ENCODE assay signal across 9 cellular contexts in genomic region chr2:10912076-10912731, GRCh38. TPM values are rescaled to one million over a fixed set of nuclear protein-coding genes. Genes with fewer than 3 reads are reported as not detected.
A peak's percentile ranks its signal among the peaks of the same experiment; 100 is the strongest.
DNase-seq lines count a peak whose midpoint lies in the region; ATAC-seq and TF ChIP-seq lines count a peak whose summit lies in the region.
"Had no signal": no experiment of that assay in that cellular context is flagged by ENCODE, and none has a peak within 500 bp of the region (broad histone marks: within the 10 kb centered on the region; RNA-seq: fewer than 3 reads in every experiment).

No MANE protein-coding gene starts in this region.

- ATAC-seq in RWPE2 (ENCODE audit: low read depth) (no peak), foreskin keratinocyte (peak; percentile 3), HG03520 (IDR thresholded peaks at IDR 0.05; ENCODE audit: unreplicated experiment) (no peak)
- ATAC-seq in CD8-positive, alpha-beta T cell = no peak

- H3K4me1 Mint-ChIP-seq in osteocyte (ENCODE audit: unreplicated experiment) = peaks cover 3% of the 10 kb centered on the region
- peaks cover 8% of the 10 kb centered on the region for H3K4me1 Mint-ChIP-seq in CD8-positive, alpha-beta T cell (ENCODE audit: low read depth)

- DNase-seq in RWPE2 (ENCODE audit: low spot score) (no peak), foreskin keratinocyte (no peak), osteocyte (ENCODE audit: extremely low spot score, unreplicated experiment) (no peak), ecto neural progenitor cell (ENCODE audit: low spot score) (no peak), NOMO-1 treated with DMSO at 0.1 percent for 48 hours (lab: John Stamatoyannopoulos, UW; ENCODE audit: unreplicated experiment) (no peak)
- no peak for DNase-seq in CD8-positive, alpha-beta T cell
- DNase-seq: naive B cell had no signal

- TF ChIP-seq CTCF in RWPE2 (IDR thresholded peaks at IDR 0.05; ENCODE audit: poor library complexity, severe bottlenecking) (no peak), foreskin keratinocyte (conservative IDR thresholded peaks at IDR 0.05) (no peak), osteocyte (IDR thresholded peaks at IDR 0.05) (no peak)
- TF ChIP-seq CTCF in CD8-positive, alpha-beta T cell (IDR thresholded peaks at IDR 0.05) = no peak

- no peaks in the 10 kb centered on the region for H3K9me3 Mint-ChIP-seq in osteocyte (ENCODE audit: unreplicated experiment)
- no peaks in the 10 kb centered on the region for H3K9me3 Mint-ChIP-seq in CD8-positive, alpha-beta T cell
- H3K9me3 Mint-ChIP-seq: naive B cell had no signal

- H3K27ac Mint-ChIP-seq in osteocyte (ENCODE audit: unreplicated experiment) = no peak overlapping the region
- H3K27ac Mint-ChIP-seq in CD8-positive, alpha-beta T cell = no peak overlapping the region
- H3K27ac Mint-ChIP-seq: naive B cell had no signal

- intact Hi-C loops in CD8-positive, alpha-beta T cell (cut with DNase I, micrococcal nuclease) = no loop called here

- peak overlapping the region; percentile 58 for H3K4me3 Mint-ChIP-seq in osteocyte (ENCODE audit: unreplicated experiment)
- no peak overlapping the region for H3K4me3 Mint-ChIP-seq in CD8-positive, alpha-beta T cell

- peaks cover 30% of the 10 kb centered on the region for H3K27me3 Mint-ChIP-seq in osteocyte (ENCODE audit: unreplicated experiment)
- H3K27me3 Mint-ChIP-seq in CD8-positive, alpha-beta T cell (ENCODE audit: low read depth) = peaks cover 30% of the 10 kb centered on the region

- no peaks in the 10 kb centered on the region for H3K36me3 ChIP-seq in BLaER1 treated with 17β-estradiol and CSF1 and Interleukin-3, amounts not matched to agents 10 nM and 100 nM
- no peaks in the 10 kb centered on the region for H3K36me3 ChIP-seq in RWPE2 (ENCODE audit: low read depth)
- H3K36me3 ChIP-seq in CD8-positive, alpha-beta T cell (ENCODE audit: insufficient read depth, low read length) = no peaks in the 10 kb centered on the region

- peak overlapping the region; percentile 96 to 100 (median 98) for H3K4me2 ChIP-seq in BLaER1 treated with 17β-estradiol and CSF1 and Interleukin-3, amounts not matched to agents 10 nM and 100 nM

- H4K20me1 ChIP-seq in BLaER1 treated with 17β-estradiol and CSF1 and Interleukin-3, amounts not matched to agents 10 nM and 100 nM = peaks cover 0 to 36% (median 4%) of the 10 kb centered on the region in 11 experiments; a peak in 10 of 22 replicates

- H3K9me3 ChIP-seq in BLaER1 treated with 17β-estradiol and CSF1 and Interleukin-3, amounts not matched to agents 10 nM and 100 nM (replicated peaks in 1 of 11) = no peaks in the 10 kb centered on the region
- H3K9me3 ChIP-seq in RWPE2 (ENCODE audit: severe bottlenecking) = no peaks in the 10 kb centered on the region
- H3K9me3 ChIP-seq in CD8-positive, alpha-beta T cell (ENCODE audit: low read length) = no peaks in the 10 kb centered on the region

- peaks cover 0 to 17% (median 14%) of the 10 kb centered on the region in 10 experiments; a peak in 13 of 20 replicates for H3K4me1 ChIP-seq in BLaER1 treated with 17β-estradiol and CSF1 and Interleukin-3, amounts not matched to agents 10 nM and 100 nM
- H3K4me1 ChIP-seq in RWPE2 (ENCODE audit: insufficient read depth, poor library complexity, severe bottlenecking) (no peaks in the 10 kb centered on the region), foreskin keratinocyte (no peaks in the 10 kb centered on the region)
- H3K4me1 ChIP-seq in CD8-positive, alpha-beta T cell (ENCODE audit: insufficient read depth, low read length) = no peaks in the 10 kb centered on the region

- peaks cover 47 to 56% (median 51%) of the 10 kb centered on the region in 11 experiments for H3K27me3 ChIP-seq in BLaER1 treated with 17β-estradiol and CSF1 and Interleukin-3, amounts not matched to agents 10 nM and 100 nM
- H3K27me3 ChIP-seq in RWPE2 (ENCODE audit: insufficient read depth, poor library complexity, severe bottlenecking) (peaks cover 37% of the 10 kb centered on the region), foreskin keratinocyte (peaks cover 60% of the 10 kb centered on the region)
- H3K27me3 ChIP-seq in CD8-positive, alpha-beta T cell (ENCODE audit: insufficient read depth, low read length) = no peaks in the 10 kb centered on the region

- H3K36me3 Mint-ChIP-seq in osteocyte (ENCODE audit: unreplicated experiment) = no peaks in the 10 kb centered on the region
- H3K36me3 Mint-ChIP-seq in CD8-positive, alpha-beta T cell = no peaks in the 10 kb centered on the region

- peak overlapping the region; percentile 57 to 73 (median 66) for H3K4me3 ChIP-seq in BLaER1 treated with 17β-estradiol and CSF1 and Interleukin-3, amounts not matched to agents 10 nM and 100 nM
- H3K4me3 ChIP-seq in RWPE2 (ENCODE audit: severe bottlenecking) = peak overlapping the region; percentile 27
- no peak overlapping the region for H3K4me3 ChIP-seq in CD8-positive, alpha-beta T cell (ENCODE audit: low read depth, low read length)

- H3K9ac ChIP-seq in BLaER1 treated with 17β-estradiol and CSF1 and Interleukin-3, amounts not matched to agents 10 nM and 100 nM = peak overlapping the region; percentile 37 to 72 (median 59); a peak in 21 of 22 replicates

- POLR2A ChIA-PET in CD8-positive, alpha-beta T cell (lab: Charles Lee) = no interaction called here

- no peak overlapping the region for H3K27ac ChIP-seq in BLaER1 treated with 17β-estradiol and CSF1 and Interleukin-3, amounts not matched to agents 10 nM and 100 nM
- H3K27ac ChIP-seq in RWPE2 (ENCODE audit: poor library complexity, severe bottlenecking) (no peak overlapping the region), foreskin keratinocyte (no peak overlapping the region)
- no peak overlapping the region for H3K27ac ChIP-seq in CD8-positive, alpha-beta T cell (ENCODE audit: low read depth, low read length)

- CTCF ChIA-PET in CD8-positive, alpha-beta T cell (lab: Charles Lee) = no interaction called here

RNA-seq across cellular contexts. Expression of gene KCNF1, which starts 0.5 kb away (rescaled TPM):
- total RNA-seq in foreskin keratinocyte (0.04 TPM in 1 of 2 replicates, not detected in the other), osteocyte (not detected in 2 replicates)
- 0.02 and 0.07 TPM in 2 replicates for polyA plus RNA-seq in foreskin keratinocyte
- not detected for total RNA-seq in CD8-positive, alpha-beta T cell
